ENCODE assay signal across 11 cellular contexts in the genomic region with DNA sequence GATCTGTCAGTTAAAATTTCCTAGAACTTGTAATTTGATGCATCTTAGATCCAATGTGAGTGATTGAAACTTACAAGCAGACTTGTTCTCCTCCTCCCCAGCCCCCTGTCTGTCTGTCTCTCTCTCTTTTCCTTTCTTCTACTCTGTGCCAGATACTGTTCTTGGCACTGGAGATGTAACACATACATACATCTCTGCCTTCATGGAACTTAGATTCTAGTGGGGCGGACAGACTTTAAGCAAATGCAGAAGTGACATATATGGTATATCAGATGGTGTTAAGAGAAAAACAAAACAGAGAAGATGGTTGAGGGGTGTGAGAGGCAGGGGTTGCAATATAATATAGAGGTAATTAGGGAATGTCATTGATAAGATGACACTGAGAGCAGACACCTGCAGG. TPM values are rescaled to one million over a fixed set of nuclear protein-coding genes. Genes with fewer than 3 reads are reported as not detected.
A peak's percentile ranks its signal among the peaks of the same experiment; 100 is the strongest.
DNase-seq lines count a peak whose midpoint lies in the region; ATAC-seq, FAIRE-seq and TF ChIP-seq lines count a peak whose summit lies in the region.
"Had no signal": no experiment of that assay in that cellular context is flagged by ENCODE, and none has a peak within 500 bp of the region (broad histone marks: within the 10 kb centered on the region; RNA-seq: fewer than 3 reads in every experiment).

No MANE protein-coding gene starts in this region.

- no peak for DNase-seq in right lobe of liver
- DNase-seq in HepG2 (ENCODE audit: low spot score), result no peak
- DNase-seq in PC-3, result no peak
- DNase-seq in right cardiac atrium, result no peak
- DNase-seq in dedifferentiated amniotic fluid mesenchymal stem cell (ENCODE audit: extremely low spot score), result no peak
- DNase-seq in GM13976 (ENCODE audit: low spot score), result no peak
- no peak for DNase-seq in foreskin keratinocyte
- no peak for DNase-seq in effector CD8-positive, alpha-beta T cell (lab: John Stamatoyannopoulos, UW)
- DNase-seq: NCI-H1092 treated with DMSO at 0.1 percent for 48 hours had no signal

- H3K27ac ChIP-seq in right lobe of liver (peak overlapping the region in 2 of 3 donors; percentile 20 to 27), HepG2 (ENCODE audit: extremely low read length, insufficient read depth, low read length) (no peak overlapping the region), PC-3 (ENCODE audit: low read length) (no peak overlapping the region), right cardiac atrium (ENCODE audit: low read length) (peak overlapping the region; percentile 67), foreskin keratinocyte (no peak overlapping the region)

- no peaks in the 10 kb centered on the region for H3K9me3 ChIP-seq in right lobe of liver
- H3K9me3 ChIP-seq in HepG2 (ENCODE audit: low read length), result no peaks in the 10 kb centered on the region
- H3K9me3 ChIP-seq in PC-3 (ENCODE audit: low read length), result no peaks in the 10 kb centered on the region
- no peaks in the 10 kb centered on the region for H3K9me3 ChIP-seq in right cardiac atrium (ENCODE audit: control insufficient read depth, low read length)

- H3K4me2 ChIP-seq in HepG2 (ENCODE audit: low read depth, low read length) (no peak overlapping the region), PC-3 (ENCODE audit: low read length) (no peak overlapping the region)

- no peaks in the 10 kb centered on the region for H3F3A ChIP-seq in PC-3 (ENCODE audit: low read length, unreplicated experiment)

- WGBS in right lobe of liver (ENCODE audit: insufficient coverage, low coverage, low lambda C conversion rate, missing lambda C conversion rate), result 73% methylated on average over 1 of the region's 1 CpG
- WGBS in HepG2 (ENCODE audit: low lambda C conversion rate), result 90% methylated on average over 1 of the region's 1 CpG
- 83% methylated on average over 1 of the region's 1 CpG for WGBS in right cardiac atrium

- intact Hi-C loops in right lobe of liver (cut with DNase I), result no loop called here
- intact Hi-C loops in HepG2 (cut with micrococcal nuclease; ENCODE audit: unreplicated experiment), result no loop called here
- intact Hi-C loops in PC-3 (cut with micrococcal nuclease), result no loop called here
- intact Hi-C loops in right cardiac atrium (cut with DNase I), result no loop called here

- POLR2A ChIA-PET in HepG2 (lab: Yijun Ruan, JAX) (no interaction called here), PC-3 (lab: Charles Lee; ENCODE audit: unreplicated experiment) (no interaction called here)

- H2AFZ ChIP-seq in HepG2 (ENCODE audit: low read length) (no peak overlapping the region), PC-3 (ENCODE audit: low read length) (0 out of 2 replicates have a peak overlapping the region, but pooled peaks have one; percentile 1)

- H3K4me1 ChIP-seq in right lobe of liver (no peaks in the 10 kb centered on the region), HepG2 (ENCODE audit: insufficient read depth, low read length) (no peaks in the 10 kb centered on the region), PC-3 (ENCODE audit: insufficient read depth, low read length) (peaks cover 26% of the 10 kb centered on the region), right cardiac atrium (ENCODE audit: control insufficient read depth, insufficient read depth, low read length) (peaks cover 9% of the 10 kb centered on the region), foreskin keratinocyte (peaks cover 6% of the 10 kb centered on the region)

- H3K27me3 ChIP-seq in right lobe of liver (peaks cover 0 to 3% of the 10 kb centered on the region in 2 donors), HepG2 (ENCODE audit: control insufficient read depth in 1 of 2, insufficient read depth in 2 of 2, low read length in 2 of 2) (peaks cover 3 to 23% of the 10 kb centered on the region in 2 experiments; a peak in 4 of 5 replicates), PC-3 (ENCODE audit: low read length) (no peaks in the 10 kb centered on the region), right cardiac atrium (ENCODE audit: control insufficient read depth, insufficient read depth) (no peaks in the 10 kb centered on the region), foreskin keratinocyte (no peaks in the 10 kb centered on the region)

- no peaks in the 10 kb centered on the region for H3K36me3 ChIP-seq in right lobe of liver
- no peaks in the 10 kb centered on the region for H3K36me3 ChIP-seq in HepG2 (replicated peaks in 1 of 2; ENCODE audit: control insufficient read depth in 1 of 2, insufficient read depth in 2 of 2, low read length in 2 of 2)
- H3K36me3 ChIP-seq in PC-3 (ENCODE audit: low read depth, low read length), result no peaks in the 10 kb centered on the region

- H3K9me2 ChIP-seq in PC-3 (replicated peaks; ENCODE audit: low read length), result no peaks in the 10 kb centered on the region

- CTCF ChIA-PET in HepG2 (lab: Yijun Ruan, JAX; ENCODE audit: low intra/inter-chr PET ratio, low total read pairs), result no interaction called here
- CTCF ChIA-PET in PC-3 (lab: Charles Lee), result no interaction called here

- H3K79me2 ChIP-seq in HepG2 (ENCODE audit: insufficient read depth, low read length), result no peaks in the 10 kb centered on the region
- peaks cover 89% of the 10 kb centered on the region for H3K79me2 ChIP-seq in PC-3 (ENCODE audit: low read length)

- H4K20me1 ChIP-seq in HepG2 (ENCODE audit: insufficient read depth, low read length), result no peaks in the 10 kb centered on the region
- no peaks in the 10 kb centered on the region for H4K20me1 ChIP-seq in PC-3 (ENCODE audit: low read length)

- in situ Hi-C loops in HepG2 (cut with HindIII; ENCODE audit: extremely low pct_ligation_motif_present, low pct_unique_long_range_greater_than_20kb), result no loop called here
- in situ Hi-C loops in GM13976 (cut with MboI; ENCODE audit: low sequenced_read_pairs, unreplicated experiment), result no loop called here

- no peak for TF ChIP-seq EP300 in HepG2 (IDR thresholded peaks at IDR 0.05; ENCODE audit: low read depth in 2 of 2, low read length in 2 of 2)
- no peak for TF ChIP-seq EP300 in HepG2 (CRISPR knock-in tag; IDR thresholded peaks at IDR 0.05; ENCODE audit: borderline replicate concordance)

- TF ChIP-seq POLR2A in right lobe of liver (IDR thresholded peaks at IDR 0.05) (no peak), HepG2 (IDR thresholded peaks at IDR 0.05; ENCODE audit: insufficient read depth in 1 of 2, low read depth in 2 of 2, low read length in 2 of 2) (no peak)

- ATAC-seq in right lobe of liver, result no peak
- ATAC-seq in HepG2, result no peak
- no peak for ATAC-seq in PC-3
- no peak for ATAC-seq in right cardiac atrium
- ATAC-seq in foreskin keratinocyte, result no peak

- no peak overlapping the region for H3K9ac ChIP-seq in HepG2 (ENCODE audit: insufficient read depth, low read depth, low read length)
- H3K9ac ChIP-seq in PC-3 (ENCODE audit: low read length), result no peak overlapping the region

- TF ChIP-seq CTCF in right lobe of liver (IDR thresholded peaks at IDR 0.05), result no peak
- TF ChIP-seq CTCF in HepG2 (CRISPR knock-in tag; IDR thresholded peaks at IDR 0.05), result no peak
- TF ChIP-seq CTCF in PC-3 (conservative IDR thresholded peaks at IDR 0.05; ENCODE audit: low read depth, low read length), result no peak
- no peak for TF ChIP-seq CTCF in GM13976 (IDR thresholded peaks at IDR 0.05; ENCODE audit: borderline replicate concordance, control extremely low read depth, extremely low read depth, insufficient read depth, missing control alignments)
- TF ChIP-seq CTCF in foreskin keratinocyte (conservative IDR thresholded peaks at IDR 0.05), result no peak

- H3K4me3 ChIP-seq in right lobe of liver (no peak overlapping the region), HepG2 (replicated peaks in 1 of 3; ENCODE audit: insufficient read depth in 1 of 3, low read depth in 2 of 3, low read length in 3 of 3) (no peak overlapping the region), PC-3 (ENCODE audit: low read length) (no peak overlapping the region), right cardiac atrium (ENCODE audit: low read length) (no peak overlapping the region)

- TF ChIP-seq RAD21 in HepG2 (CRISPR knock-in tag; IDR thresholded peaks at IDR 0.05), result no peak

- FAIRE-seq in HepG2 (lab: Jason Lieb, UNC), result no peak
- FAIRE-seq: astrocyte, H54 had no signal

- BruUV-seq in HepG2 (replicated peaks; lab: Mats Ljungman, UMichigan) (no TSS peak), PC-3 (replicated peaks; lab: Mats Ljungman, UMichigan) (no TSS peak)

TF ChIP-seq in HepG2, 621 proteins besides CTCF, POLR2A, EP300 and RAD21 (continues in another document):
- TF ChIP-seq ZFP1 (CRISPR knock-in tag; IDR thresholded peaks at IDR 0.05), result no peak
- TF ChIP-seq ZBTB3 (CRISPR knock-in tag; IDR thresholded peaks at IDR 0.05; ENCODE audit: borderline replicate concordance, low read depth), result no peak
- TF ChIP-seq ZBTB42 (CRISPR knock-in tag; IDR thresholded peaks at IDR 0.05), result no peak
- no peak for TF ChIP-seq ZFAT (CRISPR knock-in tag; conservative IDR thresholded peaks at IDR 0.05)
- no peak for TF ChIP-seq RELA (CRISPR knock-in tag; IDR thresholded peaks at IDR 0.05)

RNA-seq across cellular contexts. Expression of gene CHST11, which starts 6.6 kb away (rescaled TPM):
- 10 to 100 TPM in 1 of 6 experiments, 1 to 10 TPM in 4, under 1 TPM in 1; 0.57 to 10.4 (median 3.5) TPM for total RNA-seq in right lobe of liver
- not detected in 2 replicates for total RNA-seq in HepG2 (2016; rRNA removed; fragmentation: Illumina TruSeq; extraction: Trizol)
- total RNA-seq in HepG2 (2016; cell fraction: cytosol; rRNA removed; fragmentation: Illumina TruSeq; extraction: Trizol; ENCODE audit: low read depth), result not detected in 2 replicates
- total RNA-seq in HepG2 (2016; cell fraction: insoluble cytoplasmic fraction; rRNA removed; fragmentation: Illumina TruSeq; extraction: Trizol), result not detected in 2 replicates
- total RNA-seq in HepG2 (2016; cell fraction: membrane; rRNA removed; fragmentation: Illumina TruSeq; extraction: Trizol), result not detected in 2 replicates
- not detected in 2 replicates for total RNA-seq in HepG2 (2016; cell fraction: nucleus; rRNA removed; fragmentation: Illumina TruSeq; extraction: Trizol)
- 0.05 and 0.15 TPM in 2 replicates for polyA plus RNA-seq in HepG2 (2011; rRNA removed)
- polyA plus RNA-seq in HepG2 (2011; cell fraction: cytosol; rRNA removed), result 0.04 TPM in 1 of 2 replicates, not detected in the other
- 0.10 TPM in 1 of 2 replicates, not detected in the other for polyA plus RNA-seq in HepG2 (2011; cell fraction: nucleus; rRNA removed)
- polyA plus RNA-seq in HepG2 (2012), result not detected in 2 replicates
- polyA plus RNA-seq in HepG2 (2016; cell fraction: cytosol; fragmentation: Illumina TruSeq; extraction: Trizol; ENCODE audit: low read depth), result not detected in 2 replicates
- not detected in 2 replicates for polyA plus RNA-seq in HepG2 (2016; cell fraction: insoluble cytoplasmic fraction; fragmentation: Illumina TruSeq; extraction: Trizol; ENCODE audit: low read depth)
- polyA plus RNA-seq in HepG2 (2016; cell fraction: membrane; fragmentation: Illumina TruSeq; extraction: Trizol; ENCODE audit: low read depth), result not detected in 2 replicates
- polyA plus RNA-seq in HepG2 (2016; cell fraction: nucleus; fragmentation: Illumina TruSeq; extraction: Trizol; ENCODE audit: insufficient read depth, low read depth), result not detected in 2 replicates
- 1.7 TPM in 1 of 2 replicates, not detected in the other for polyA minus RNA-seq in HepG2 (2011; rRNA and poly(A)+ RNA removed; ENCODE audit: low replicate concordance)
- not detected in 2 replicates for polyA minus RNA-seq in HepG2 (2011; cell fraction: cytosol; rRNA and poly(A)+ RNA removed)
- 0.12 TPM in 1 of 2 replicates, not detected in the other for polyA minus RNA-seq in HepG2 (2011; cell fraction: nucleus; rRNA and poly(A)+ RNA removed)
- 53.5 and 56.7 TPM in 2 replicates for total RNA-seq in PC-3 (2014; rRNA removed)
- 10 to 100 TPM in 2 of 4 donors, 1 to 10 TPM in 2; 7.2 to 11.8 (median 10.5) TPM for total RNA-seq in right cardiac atrium
- polyA plus RNA-seq in right cardiac atrium, result 3.1 TPM
- 17.2 and 22.9 TPM in 2 replicates for total RNA-seq in foreskin keratinocyte
- 9.4 and 12.4 TPM in 2 replicates for polyA plus RNA-seq in foreskin keratinocyte

Comparison
In these comparisons a context has a peak if more than half of its experiments do, and no peak if none do; other contexts are left out.
1. H3K27ac ChIP-seq: peak in right lobe of liver (2 of 3) and right cardiac atrium (single experiment); none in HepG2 (single experiment), PC-3 (single experiment) and foreskin keratinocyte (single experiment).